Comparison of ENCODE assay signal across 9 cellular contexts in genomic region chr16:50742521-50743150, GRCh38. TPM values are rescaled to one million over a fixed set of nuclear protein-coding genes. Genes with fewer than 3 reads are reported as not detected.
A peak's percentile ranks its signal among the peaks of the same experiment; 100 is the strongest.
DNase-seq lines count a peak whose midpoint lies in the region; ATAC-seq and TF ChIP-seq lines count a peak whose summit lies in the region.
"Had no signal": no experiment of that assay in that cellular context is flagged by ENCODE, and none has a peak within 500 bp of the region (broad histone marks: within the 10 kb centered on the region; RNA-seq: fewer than 3 reads in every experiment).

No MANE protein-coding gene starts in this region.

- no peaks in the 10 kb centered on the region for H3K9me3 ChIP-seq in gastroesophageal sphincter
- H3K9me3 ChIP-seq in neutrophil = no peaks in the 10 kb centered on the region

- peak overlapping the region; percentile 86 to 96 for H3K4me3 ChIP-seq in gastroesophageal sphincter
- peak overlapping the region; percentile 84 to 89 for H3K4me3 ChIP-seq in neutrophil (ENCODE audit: low read depth in 1 of 2, low read length in 1 of 2)

- no peaks in the 10 kb centered on the region for H3K27me3 ChIP-seq in gastroesophageal sphincter
- no peaks in the 10 kb centered on the region for H3K27me3 ChIP-seq in neutrophil

- peak; percentile 39 for DNase-seq in DMS 273 (lab: John Stamatoyannopoulos, UW; ENCODE audit: unreplicated experiment)
- no peak for DNase-seq in DMS 273 treated with DMSO at 0.1 percent for 48 hours (lab: John Stamatoyannopoulos, UW)
- peak; percentile 28 to 30 for DNase-seq in NOMO-1 (lab: John Stamatoyannopoulos, UW; ENCODE audit: unreplicated experiment in 2 of 2)
- DNase-seq in activated gamma-delta T cell (lab: John Stamatoyannopoulos, UW) = peak; percentile 60
- DNase-seq in NCI-H345 (lab: John Stamatoyannopoulos, UW) = no peak

- TF ChIP-seq EP300 in gastroesophageal sphincter (IDR thresholded peaks at IDR 0.05) = no peak

- WGBS in gastroesophageal sphincter (ENCODE audit: low coverage in 1 of 2), 2 donors = 0% methylated on average over 2 to 4 of the region's 32 CpGs

- TF ChIP-seq CTCF in gastroesophageal sphincter (IDR thresholded peaks at IDR 0.05) (no peak), neutrophil (IDR thresholded peaks at IDR 0.05) (no peak)

- no peak for TF ChIP-seq POLR2A in gastroesophageal sphincter (IDR thresholded peaks at IDR 0.05)

- ATAC-seq in gastroesophageal sphincter = no peak
- no peak for ATAC-seq in HG03457 (IDR thresholded peaks at IDR 0.05; ENCODE audit: unreplicated experiment)

- H3K27ac ChIP-seq in gastroesophageal sphincter (peak overlapping the region; percentile 80 to 93 (median 91)), neutrophil (peak overlapping the region; percentile 100)
- H3K27ac ChIP-seq: 22Rv1 had no signal

- H3K36me3 ChIP-seq in gastroesophageal sphincter = peaks cover 0 to 9% of the 10 kb centered on the region in 2 donors
- peaks cover 27% of the 10 kb centered on the region for H3K36me3 ChIP-seq in neutrophil

- H3K4me1 ChIP-seq in gastroesophageal sphincter = peaks cover 0 to 56% (median 15%) of the 10 kb centered on the region in 3 donors
- H3K4me1 ChIP-seq in neutrophil (ENCODE audit: control insufficient read depth in 1 of 2, insufficient read depth in 1 of 2, low read depth in 1 of 2, low read length in 1 of 2) = peaks cover 35 to 56% of the 10 kb centered on the region in 2 experiments

RNA-seq across cellular contexts. Expression of gene CYLD, which starts 0.8 kb away (rescaled TPM):
- 10 to 100 TPM; 39.2 to 82.5 (median 53.2) TPM for total RNA-seq in gastroesophageal sphincter

RNA-seq across cellular contexts. Expression of gene NOD2, which starts 49.2 kb away (rescaled TPM):
- total RNA-seq in gastroesophageal sphincter = 1 to 10 TPM in 3 of 4 donors, under 1 TPM in 1; 0.82 to 5.9 (median 3.5) TPM

Comparison
In these comparisons a context has a peak if more than half of its experiments do, and no peak if none do; other contexts are left out.
1. DNase-seq: peak in DMS 273 (single experiment), NOMO-1 (2 of 2) and activated gamma-delta T cell (single experiment); none in DMS 273 treated with DMSO at 0.1 percent for 48 hours (single experiment) and NCI-H345 (single experiment).